Comparison of ENCODE assay signal across 1 cellular context in the genomic region with DNA sequence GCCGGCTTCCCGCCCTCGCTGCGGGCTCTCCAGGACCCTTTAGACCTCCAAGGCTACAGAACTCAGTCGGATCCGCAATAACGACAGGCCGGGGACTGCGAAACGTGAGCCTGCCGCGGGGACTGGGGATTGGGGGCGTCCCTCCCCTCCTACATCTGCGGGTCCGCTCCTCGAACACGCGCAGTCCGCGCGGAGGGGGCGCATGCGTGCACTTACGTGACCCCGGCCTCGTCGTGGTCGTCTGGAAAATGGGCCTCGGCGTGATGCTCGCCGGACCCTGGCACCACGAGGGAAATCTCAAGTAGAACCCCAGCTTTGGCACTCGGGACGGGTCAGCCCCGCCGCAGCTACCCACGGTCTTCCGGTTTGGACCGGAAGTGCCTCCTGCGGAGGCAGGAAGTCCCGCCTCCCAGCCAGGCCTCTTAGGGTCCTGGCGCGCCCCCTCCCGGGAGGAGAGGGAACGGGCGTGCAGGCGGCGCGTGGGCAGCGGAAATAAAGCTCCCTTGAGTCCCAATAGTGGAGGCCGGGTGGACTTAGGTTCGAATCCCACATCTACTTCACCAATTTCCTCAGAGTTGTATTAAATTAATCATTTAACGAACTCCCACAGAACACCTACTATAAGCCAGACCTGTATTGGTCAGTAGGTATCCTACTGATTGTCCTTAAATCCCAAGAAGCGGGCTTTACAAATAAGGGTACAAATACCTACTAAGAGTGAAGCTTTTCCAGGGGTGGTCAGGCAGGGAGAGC.
TF ChIP-seq lines count a peak whose summit lies in the region.

A gene with protein sequence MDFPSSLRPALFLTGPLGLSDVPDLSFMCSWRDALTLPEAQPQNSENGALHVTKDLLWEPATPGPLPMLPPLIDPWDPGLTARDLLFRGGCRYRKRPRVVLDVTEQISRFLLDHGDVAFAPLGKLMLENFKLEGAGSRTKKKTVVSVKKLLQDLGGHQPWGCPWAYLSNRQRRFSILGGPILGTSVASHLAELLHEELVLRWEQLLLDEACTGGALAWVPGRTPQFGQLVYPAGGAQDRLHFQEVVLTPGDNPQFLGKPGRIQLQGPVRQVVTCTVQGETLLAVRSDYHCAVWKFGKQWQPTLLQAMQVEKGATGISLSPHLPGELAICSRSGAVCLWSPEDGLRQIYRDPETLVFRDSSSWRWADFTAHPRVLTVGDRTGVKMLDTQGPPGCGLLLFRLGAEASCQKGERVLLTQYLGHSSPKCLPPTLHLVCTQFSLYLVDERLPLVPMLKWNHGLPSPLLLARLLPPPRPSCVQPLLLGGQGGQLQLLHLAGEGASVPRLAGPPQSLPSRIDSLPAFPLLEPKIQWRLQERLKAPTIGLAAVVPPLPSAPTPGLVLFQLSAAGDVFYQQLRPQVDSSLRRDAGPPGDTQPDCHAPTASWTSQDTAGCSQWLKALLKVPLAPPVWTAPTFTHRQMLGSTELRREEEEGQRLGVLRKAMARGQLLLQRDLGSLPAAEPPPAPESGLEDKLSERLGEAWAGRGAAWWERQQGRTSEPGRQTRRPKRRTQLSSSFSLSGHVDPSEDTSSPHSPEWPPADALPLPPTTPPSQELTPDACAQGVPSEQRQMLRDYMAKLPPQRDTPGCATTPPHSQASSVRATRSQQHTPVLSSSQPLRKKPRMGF (minus strand): TSS at position 373 of the 753 bp plus-strand sequence. CDS start 2,069 bp downstream, outside the sequence.

TF ChIP-seq in HepG2, 621 proteins besides CTCF, POLR2A, EP300 and RAD21 (continued from another document and continues in another):
- TF ChIP-seq, protein P1, sequence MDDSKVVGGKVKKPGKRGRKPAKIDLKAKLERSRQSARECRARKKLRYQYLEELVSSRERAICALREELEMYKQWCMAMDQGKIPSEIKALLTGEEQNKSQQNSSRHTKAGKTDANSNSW (CRISPR knock-in tag; IDR thresholded peaks at IDR 0.05; ENCODE audit: borderline replicate concordance), result no peak
- TF ChIP-seq ZNF772 (CRISPR knock-in tag; IDR thresholded peaks at IDR 0.05) (no peak), ZFP90 (CRISPR knock-in tag; IDR thresholded peaks at IDR 0.05; ENCODE audit: borderline replicate concordance) (peak; percentile 97), SALL2 (CRISPR knock-in tag; IDR thresholded peaks at IDR 0.05) (peak; percentile 96), POLR2AphosphoS2 (IDR thresholded peaks at IDR 0.05; ENCODE audit: low read depth, low read length) (no peak), ZNF790 (CRISPR knock-in tag; IDR thresholded peaks at IDR 0.05; ENCODE audit: borderline replicate concordance) (no peak), ZNF660 (CRISPR knock-in tag; IDR thresholded peaks at IDR 0.05; ENCODE audit: borderline replicate concordance, low read depth) (no peak), SOX5 (CRISPR knock-in tag; IDR thresholded peaks at IDR 0.05; ENCODE audit: borderline replicate concordance) (no peak; the same call in 1 of the 2 replicates), ZFP82 (CRISPR knock-in tag; IDR thresholded peaks at IDR 0.05; ENCODE audit: borderline replicate concordance) (no peak), HNRNPLL (IDR thresholded peaks at IDR 0.05; ENCODE audit: low read depth, low read length, poor library complexity, severe bottlenecking) (peak; percentile 69), ZNF460 (CRISPR knock-in tag; IDR thresholded peaks at IDR 0.05; ENCODE audit: borderline replicate concordance) (no peak), CHD2 (IDR thresholded peaks at IDR 0.05; ENCODE audit: low read depth, low read length) (no peak), SRSF9 (IDR thresholded peaks at IDR 0.05; ENCODE audit: borderline replicate concordance, insufficient read depth, low read depth, low read length, poor library complexity, severe bottlenecking) (no peak), ZBTB20 (CRISPR knock-in tag; IDR thresholded peaks at IDR 0.05; ENCODE audit: borderline replicate concordance, low read depth) (peak; percentile 84; the same call in 1 of the 2 replicates), ZIK1 (CRISPR knock-in tag; IDR thresholded peaks at IDR 0.05; ENCODE audit: borderline replicate concordance, low read depth) (peak; percentile 82; the same call in 1 of the 2 replicates), MTF2 (CRISPR knock-in tag; IDR thresholded peaks at IDR 0.05; ENCODE audit: borderline replicate concordance) (peak; percentile 50; the same call in 1 of the 2 replicates), SCMH1 (CRISPR knock-in tag; IDR thresholded peaks at IDR 0.05; ENCODE audit: borderline replicate concordance) (no peak), FOXC1 (CRISPR knock-in tag; IDR thresholded peaks at IDR 0.05; ENCODE audit: borderline replicate concordance) (peak; percentile 71), SIN3A (IDR thresholded peaks at IDR 0.05; ENCODE audit: borderline replicate concordance, low read depth, low read length) (0 out of 2 replicates have a peak, but pooled peaks have one; percentile 93), ZNF709 (CRISPR knock-in tag; IDR thresholded peaks at IDR 0.05) (peak; percentile 88), NCOA5 (CRISPR knock-in tag; IDR thresholded peaks at IDR 0.05) (no peak), ZNF674 (CRISPR knock-in tag; IDR thresholded peaks at IDR 0.05; ENCODE audit: low read depth) (no peak), MAZ (IDR thresholded peaks at IDR 0.05; ENCODE audit: borderline replicate concordance, low read depth, low read length) (no peak), MAZ (CRISPR knock-in tag; IDR thresholded peaks at IDR 0.05; ENCODE audit: low read depth) (peak; percentile 56; the same call in 1 of the 2 replicates), BRD4 (CRISPR knock-in tag; IDR thresholded peaks at IDR 0.05) (0 out of 2 replicates have a peak, but pooled peaks have one; percentile 78), NBN (conservative IDR thresholded peaks at IDR 0.05) (no peak), KDM1A (CRISPR knock-in tag; IDR thresholded peaks at IDR 0.05) (peak; percentile 69; the same call in 1 of the 2 replicates), ZNF629 (CRISPR knock-in tag; conservative IDR thresholded peaks at IDR 0.05) (peak; percentile 86), TGIF2 (CRISPR knock-in tag; IDR thresholded peaks at IDR 0.05) (no peak; the same call in 1 of the 2 replicates), NFIC (IDR thresholded peaks at IDR 0.05; ENCODE audit: low read length) (no peak), ZSCAN20 (CRISPR knock-in tag; IDR thresholded peaks at IDR 0.05; ENCODE audit: borderline replicate concordance) (peak; percentile 84; the same call in 1 of the 2 replicates), ZBTB21 (CRISPR knock-in tag; IDR thresholded peaks at IDR 0.05) (no peak), MEIS1 (CRISPR knock-in tag; IDR thresholded peaks at IDR 0.05; ENCODE audit: borderline replicate concordance) (no peak)
- TF ChIP-seq, protein P2, sequence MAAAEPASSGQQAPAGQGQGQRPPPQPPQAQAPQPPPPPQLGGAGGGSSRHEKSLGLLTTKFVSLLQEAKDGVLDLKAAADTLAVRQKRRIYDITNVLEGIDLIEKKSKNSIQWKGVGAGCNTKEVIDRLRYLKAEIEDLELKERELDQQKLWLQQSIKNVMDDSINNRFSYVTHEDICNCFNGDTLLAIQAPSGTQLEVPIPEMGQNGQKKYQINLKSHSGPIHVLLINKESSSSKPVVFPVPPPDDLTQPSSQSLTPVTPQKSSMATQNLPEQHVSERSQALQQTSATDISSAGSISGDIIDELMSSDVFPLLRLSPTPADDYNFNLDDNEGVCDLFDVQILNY (CRISPR knock-in tag; conservative IDR thresholded peaks at IDR 0.05), result no peak; the same call in 1 of the 2 replicates
- TF ChIP-seq, protein P3, sequence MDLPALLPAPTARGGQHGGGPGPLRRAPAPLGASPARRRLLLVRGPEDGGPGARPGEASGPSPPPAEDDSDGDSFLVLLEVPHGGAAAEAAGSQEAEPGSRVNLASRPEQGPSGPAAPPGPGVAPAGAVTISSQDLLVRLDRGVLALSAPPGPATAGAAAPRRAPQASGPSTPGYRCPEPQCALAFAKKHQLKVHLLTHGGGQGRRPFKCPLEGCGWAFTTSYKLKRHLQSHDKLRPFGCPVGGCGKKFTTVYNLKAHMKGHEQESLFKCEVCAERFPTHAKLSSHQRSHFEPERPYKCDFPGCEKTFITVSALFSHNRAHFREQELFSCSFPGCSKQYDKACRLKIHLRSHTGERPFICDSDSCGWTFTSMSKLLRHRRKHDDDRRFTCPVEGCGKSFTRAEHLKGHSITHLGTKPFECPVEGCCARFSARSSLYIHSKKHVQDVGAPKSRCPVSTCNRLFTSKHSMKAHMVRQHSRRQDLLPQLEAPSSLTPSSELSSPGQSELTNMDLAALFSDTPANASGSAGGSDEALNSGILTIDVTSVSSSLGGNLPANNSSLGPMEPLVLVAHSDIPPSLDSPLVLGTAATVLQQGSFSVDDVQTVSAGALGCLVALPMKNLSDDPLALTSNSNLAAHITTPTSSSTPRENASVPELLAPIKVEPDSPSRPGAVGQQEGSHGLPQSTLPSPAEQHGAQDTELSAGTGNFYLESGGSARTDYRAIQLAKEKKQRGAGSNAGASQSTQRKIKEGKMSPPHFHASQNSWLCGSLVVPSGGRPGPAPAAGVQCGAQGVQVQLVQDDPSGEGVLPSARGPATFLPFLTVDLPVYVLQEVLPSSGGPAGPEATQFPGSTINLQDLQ (CRISPR knock-in tag; IDR thresholded peaks at IDR 0.05), result peak; percentile 80; the same call in 1 of the 2 replicates
- TF ChIP-seq, protein P4, sequence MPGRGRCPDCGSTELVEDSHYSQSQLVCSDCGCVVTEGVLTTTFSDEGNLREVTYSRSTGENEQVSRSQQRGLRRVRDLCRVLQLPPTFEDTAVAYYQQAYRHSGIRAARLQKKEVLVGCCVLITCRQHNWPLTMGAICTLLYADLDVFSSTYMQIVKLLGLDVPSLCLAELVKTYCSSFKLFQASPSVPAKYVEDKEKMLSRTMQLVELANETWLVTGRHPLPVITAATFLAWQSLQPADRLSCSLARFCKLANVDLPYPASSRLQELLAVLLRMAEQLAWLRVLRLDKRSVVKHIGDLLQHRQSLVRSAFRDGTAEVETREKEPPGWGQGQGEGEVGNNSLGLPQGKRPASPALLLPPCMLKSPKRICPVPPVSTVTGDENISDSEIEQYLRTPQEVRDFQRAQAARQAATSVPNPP (CRISPR knock-in tag; IDR thresholded peaks at IDR 0.05), result no peak; the same call in 1 of the 2 replicates
- TF ChIP-seq, protein P5, sequence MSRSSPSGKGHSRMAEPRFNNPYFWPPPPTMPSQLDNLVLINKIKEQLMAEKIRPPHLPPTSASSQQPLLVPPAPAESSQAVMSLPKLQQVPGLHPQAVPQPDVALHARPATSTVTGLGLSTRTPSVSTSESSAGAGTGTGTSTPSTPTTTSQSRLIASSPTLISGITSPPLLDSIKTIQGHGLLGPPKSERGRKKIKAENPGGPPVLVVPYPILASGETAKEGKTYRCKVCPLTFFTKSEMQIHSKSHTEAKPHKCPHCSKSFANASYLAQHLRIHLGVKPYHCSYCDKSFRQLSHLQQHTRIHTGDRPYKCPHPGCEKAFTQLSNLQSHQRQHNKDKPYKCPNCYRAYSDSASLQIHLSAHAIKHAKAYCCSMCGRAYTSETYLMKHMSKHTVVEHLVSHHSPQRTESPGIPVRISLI (CRISPR knock-in tag; IDR thresholded peaks at IDR 0.05; ENCODE audit: borderline replicate concordance), result no peak
- TF ChIP-seq, protein P6, sequence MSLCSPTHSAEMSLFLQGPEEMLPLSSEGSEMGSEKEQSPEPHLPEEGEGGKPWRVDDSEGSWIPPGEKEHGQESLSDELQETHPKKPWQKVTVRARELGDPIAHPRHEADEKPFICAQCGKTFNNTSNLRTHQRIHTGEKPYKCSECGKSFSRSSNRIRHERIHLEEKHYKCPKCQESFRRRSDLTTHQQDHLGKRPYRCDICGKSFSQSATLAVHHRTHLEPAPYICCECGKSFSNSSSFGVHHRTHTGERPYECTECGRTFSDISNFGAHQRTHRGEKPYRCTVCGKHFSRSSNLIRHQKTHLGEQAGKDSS (CRISPR knock-in tag; IDR thresholded peaks at IDR 0.05; ENCODE audit: borderline replicate concordance, low read depth), result peak; percentile 69; the same call in 1 of the 2 replicates
- TF ChIP-seq, protein P7, sequence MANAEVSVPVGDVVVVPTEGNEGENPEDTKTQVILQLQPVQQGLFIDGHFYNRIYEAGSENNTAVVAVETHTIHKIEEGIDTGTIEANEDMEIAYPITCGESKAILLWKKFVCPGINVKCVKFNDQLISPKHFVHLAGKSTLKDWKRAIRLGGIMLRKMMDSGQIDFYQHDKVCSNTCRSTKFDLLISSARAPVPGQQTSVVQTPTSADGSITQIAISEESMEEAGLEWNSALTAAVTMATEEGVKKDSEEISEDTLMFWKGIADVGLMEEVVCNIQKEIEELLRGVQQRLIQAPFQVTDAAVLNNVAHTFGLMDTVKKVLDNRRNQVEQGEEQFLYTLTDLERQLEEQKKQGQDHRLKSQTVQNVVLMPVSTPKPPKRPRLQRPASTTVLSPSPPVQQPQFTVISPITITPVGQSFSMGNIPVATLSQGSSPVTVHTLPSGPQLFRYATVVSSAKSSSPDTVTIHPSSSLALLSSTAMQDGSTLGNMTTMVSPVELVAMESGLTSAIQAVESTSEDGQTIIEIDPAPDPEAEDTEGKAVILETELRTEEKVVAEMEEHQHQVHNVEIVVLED (CRISPR knock-in tag; IDR thresholded peaks at IDR 0.05; ENCODE audit: borderline replicate concordance), result peak; percentile 72
- TF ChIP-seq, protein P8, sequence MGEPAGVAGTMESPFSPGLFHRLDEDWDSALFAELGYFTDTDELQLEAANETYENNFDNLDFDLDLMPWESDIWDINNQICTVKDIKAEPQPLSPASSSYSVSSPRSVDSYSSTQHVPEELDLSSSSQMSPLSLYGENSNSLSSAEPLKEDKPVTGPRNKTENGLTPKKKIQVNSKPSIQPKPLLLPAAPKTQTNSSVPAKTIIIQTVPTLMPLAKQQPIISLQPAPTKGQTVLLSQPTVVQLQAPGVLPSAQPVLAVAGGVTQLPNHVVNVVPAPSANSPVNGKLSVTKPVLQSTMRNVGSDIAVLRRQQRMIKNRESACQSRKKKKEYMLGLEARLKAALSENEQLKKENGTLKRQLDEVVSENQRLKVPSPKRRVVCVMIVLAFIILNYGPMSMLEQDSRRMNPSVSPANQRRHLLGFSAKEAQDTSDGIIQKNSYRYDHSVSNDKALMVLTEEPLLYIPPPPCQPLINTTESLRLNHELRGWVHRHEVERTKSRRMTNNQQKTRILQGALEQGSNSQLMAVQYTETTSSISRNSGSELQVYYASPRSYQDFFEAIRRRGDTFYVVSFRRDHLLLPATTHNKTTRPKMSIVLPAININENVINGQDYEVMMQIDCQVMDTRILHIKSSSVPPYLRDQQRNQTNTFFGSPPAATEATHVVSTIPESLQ (CRISPR knock-in tag; conservative IDR thresholded peaks at IDR 0.05), result no peak
- TF ChIP-seq, protein P9, sequence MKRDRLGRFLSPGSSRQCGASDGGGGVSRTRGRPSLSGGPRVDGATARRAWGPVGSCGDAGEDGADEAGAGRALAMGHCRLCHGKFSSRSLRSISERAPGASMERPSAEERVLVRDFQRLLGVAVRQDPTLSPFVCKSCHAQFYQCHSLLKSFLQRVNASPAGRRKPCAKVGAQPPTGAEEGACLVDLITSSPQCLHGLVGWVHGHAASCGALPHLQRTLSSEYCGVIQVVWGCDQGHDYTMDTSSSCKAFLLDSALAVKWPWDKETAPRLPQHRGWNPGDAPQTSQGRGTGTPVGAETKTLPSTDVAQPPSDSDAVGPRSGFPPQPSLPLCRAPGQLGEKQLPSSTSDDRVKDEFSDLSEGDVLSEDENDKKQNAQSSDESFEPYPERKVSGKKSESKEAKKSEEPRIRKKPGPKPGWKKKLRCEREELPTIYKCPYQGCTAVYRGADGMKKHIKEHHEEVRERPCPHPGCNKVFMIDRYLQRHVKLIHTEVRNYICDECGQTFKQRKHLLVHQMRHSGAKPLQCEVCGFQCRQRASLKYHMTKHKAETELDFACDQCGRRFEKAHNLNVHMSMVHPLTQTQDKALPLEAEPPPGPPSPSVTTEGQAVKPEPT (CRISPR knock-in tag; IDR thresholded peaks at IDR 0.05; ENCODE audit: low read depth), result peak; percentile 78; the same call in 1 of the 2 replicates
- TF ChIP-seq, protein P10, sequence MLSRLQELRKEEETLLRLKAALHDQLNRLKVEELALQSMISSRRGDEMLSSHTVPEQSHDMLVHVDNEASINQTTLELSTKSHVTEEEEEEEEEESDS (CRISPR knock-in tag; IDR thresholded peaks at IDR 0.05; ENCODE audit: borderline replicate concordance), result no peak
- TF ChIP-seq, protein P11, sequence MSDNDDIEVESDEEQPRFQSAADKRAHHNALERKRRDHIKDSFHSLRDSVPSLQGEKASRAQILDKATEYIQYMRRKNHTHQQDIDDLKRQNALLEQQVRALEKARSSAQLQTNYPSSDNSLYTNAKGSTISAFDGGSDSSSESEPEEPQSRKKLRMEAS (IDR thresholded peaks at IDR 0.05), result peak; percentile 88
